In genomic region chr4:104128850-104129213, GRCh38 we compare ENCODE assay signal across 1 cellular context.
TF ChIP-seq lines count a peak whose summit lies in the region.

No MANE protein-coding gene starts in this region.

TF ChIP-seq in HepG2, 621 proteins besides CTCF, POLR2A, EP300 and RAD21 (continued from another document and continues in another):
- TF ChIP-seq ZNF687 (CRISPR knock-in tag; IDR thresholded peaks at IDR 0.05) (no peak), ZNF460 (CRISPR knock-in tag; IDR thresholded peaks at IDR 0.05; ENCODE audit: borderline replicate concordance) (no peak), ZFP62 (CRISPR knock-in tag; IDR thresholded peaks at IDR 0.05) (no peak), SMAD9 (CRISPR knock-in tag; IDR thresholded peaks at IDR 0.05) (no peak), SAP130 (CRISPR knock-in tag; IDR thresholded peaks at IDR 0.05; ENCODE audit: low read depth) (peak; percentile 67), ZNF333 (CRISPR knock-in tag; IDR thresholded peaks at IDR 0.05; ENCODE audit: borderline replicate concordance) (no peak), DRAP1 (CRISPR knock-in tag; IDR thresholded peaks at IDR 0.05) (0 out of 2 replicates have a peak, but pooled peaks have one; percentile 43), MNT (IDR thresholded peaks at IDR 0.05) (no peak), CEBPG (CRISPR knock-in tag; IDR thresholded peaks at IDR 0.05) (peak; percentile 50), MLXIP (CRISPR knock-in tag; IDR thresholded peaks at IDR 0.05; ENCODE audit: borderline replicate concordance) (no peak), XRCC5 (optimal IDR thresholded peaks at IDR 0.05; ENCODE audit: low read length) (no peak), ZNF713 (CRISPR knock-in tag; IDR thresholded peaks at IDR 0.05) (no peak), ZNF20 (CRISPR knock-in tag; IDR thresholded peaks at IDR 0.05) (no peak), HNF4A (CRISPR knock-in tag; IDR thresholded peaks at IDR 0.05) (0 out of 2 replicates have a peak, but pooled peaks have one; percentile 35), FOXC1 (CRISPR knock-in tag; IDR thresholded peaks at IDR 0.05; ENCODE audit: borderline replicate concordance) (no peak), ATF7-NPFF (CRISPR knock-in tag; IDR thresholded peaks at IDR 0.05; ENCODE audit: low read depth) (no peak), ZXDC (CRISPR knock-in tag; IDR thresholded peaks at IDR 0.05) (no peak), ZNF549 (CRISPR knock-in tag; IDR thresholded peaks at IDR 0.05) (no peak), MATR3 (CRISPR knock-in tag; IDR thresholded peaks at IDR 0.05) (no peak), ZSCAN25 (CRISPR knock-in tag; IDR thresholded peaks at IDR 0.05) (no peak), KAT8 (CRISPR knock-in tag; IDR thresholded peaks at IDR 0.05) (peak; percentile 42; the same call in 1 of the 2 replicates), ZNF883 (CRISPR knock-in tag; IDR thresholded peaks at IDR 0.05; ENCODE audit: not compliant biosample characterization) (no peak), KLF11 (CRISPR knock-in tag; IDR thresholded peaks at IDR 0.05) (no peak), FUBP1 (CRISPR knock-in tag; IDR thresholded peaks at IDR 0.05; ENCODE audit: borderline replicate concordance) (no peak), RARA (CRISPR knock-in tag; IDR thresholded peaks at IDR 0.05) (0 out of 2 replicates have a peak, but pooled peaks have one; percentile 23), BRCA1 (CRISPR knock-in tag; IDR thresholded peaks at IDR 0.05) (no peak), PHF5A (CRISPR knock-in tag; IDR thresholded peaks at IDR 0.05; ENCODE audit: low read depth, unreplicated experiment) (no peak), SRSF4 (IDR thresholded peaks at IDR 0.05; ENCODE audit: low read depth, low read length, poor library complexity, severe bottlenecking) (no peak), GRHL1 (CRISPR knock-in tag; conservative IDR thresholded peaks at IDR 0.05) (no peak), ZNF572 (CRISPR knock-in tag; IDR thresholded peaks at IDR 0.05) (no peak), HOXA9 (CRISPR knock-in tag; IDR thresholded peaks at IDR 0.05; ENCODE audit: borderline replicate concordance) (no peak), IKZF1 (IDR thresholded peaks at IDR 0.05) (no peak), ZNF616 (CRISPR knock-in tag; IDR thresholded peaks at IDR 0.05; ENCODE audit: low read depth) (no peak), ZNF780A (CRISPR knock-in tag; IDR thresholded peaks at IDR 0.05) (no peak), PHF20 (CRISPR knock-in tag; IDR thresholded peaks at IDR 0.05) (no peak), YY1 (IDR thresholded peaks at IDR 0.05; ENCODE audit: insufficient read depth, insufficient replicate concordance, low read depth, low read length) (no peak), JDP2 (CRISPR knock-in tag; IDR thresholded peaks at IDR 0.05; ENCODE audit: borderline replicate concordance) (no peak), HDAC6 (IDR thresholded peaks at IDR 0.05; ENCODE audit: low read depth, low read length) (no peak), BHLHE40 (IDR thresholded peaks at IDR 0.05; ENCODE audit: low read length) (no peak), MEF2D (CRISPR knock-in tag; IDR thresholded peaks at IDR 0.05) (peak; percentile 55; the same call in 1 of the 2 replicates), PPARG (CRISPR knock-in tag; conservative IDR thresholded peaks at IDR 0.05) (0 out of 2 replicates have a peak, but pooled peaks have one; percentile 32), ZNF562 (CRISPR knock-in tag; IDR thresholded peaks at IDR 0.05; ENCODE audit: borderline replicate concordance) (no peak), ZNF296 (CRISPR knock-in tag; conservative IDR thresholded peaks at IDR 0.05) (no peak), KLF13 (CRISPR knock-in tag; IDR thresholded peaks at IDR 0.05) (no peak), THAP11 (CRISPR knock-in tag; IDR thresholded peaks at IDR 0.05) (0 out of 2 replicates have a peak, but pooled peaks have one; percentile 36), STAT6 (CRISPR knock-in tag; IDR thresholded peaks at IDR 0.05; ENCODE audit: borderline replicate concordance) (no peak), ZGPAT (CRISPR knock-in tag; IDR thresholded peaks at IDR 0.05) (peak; percentile 47; the same call in 1 of the 2 replicates)
